In the genomic region with DNA sequence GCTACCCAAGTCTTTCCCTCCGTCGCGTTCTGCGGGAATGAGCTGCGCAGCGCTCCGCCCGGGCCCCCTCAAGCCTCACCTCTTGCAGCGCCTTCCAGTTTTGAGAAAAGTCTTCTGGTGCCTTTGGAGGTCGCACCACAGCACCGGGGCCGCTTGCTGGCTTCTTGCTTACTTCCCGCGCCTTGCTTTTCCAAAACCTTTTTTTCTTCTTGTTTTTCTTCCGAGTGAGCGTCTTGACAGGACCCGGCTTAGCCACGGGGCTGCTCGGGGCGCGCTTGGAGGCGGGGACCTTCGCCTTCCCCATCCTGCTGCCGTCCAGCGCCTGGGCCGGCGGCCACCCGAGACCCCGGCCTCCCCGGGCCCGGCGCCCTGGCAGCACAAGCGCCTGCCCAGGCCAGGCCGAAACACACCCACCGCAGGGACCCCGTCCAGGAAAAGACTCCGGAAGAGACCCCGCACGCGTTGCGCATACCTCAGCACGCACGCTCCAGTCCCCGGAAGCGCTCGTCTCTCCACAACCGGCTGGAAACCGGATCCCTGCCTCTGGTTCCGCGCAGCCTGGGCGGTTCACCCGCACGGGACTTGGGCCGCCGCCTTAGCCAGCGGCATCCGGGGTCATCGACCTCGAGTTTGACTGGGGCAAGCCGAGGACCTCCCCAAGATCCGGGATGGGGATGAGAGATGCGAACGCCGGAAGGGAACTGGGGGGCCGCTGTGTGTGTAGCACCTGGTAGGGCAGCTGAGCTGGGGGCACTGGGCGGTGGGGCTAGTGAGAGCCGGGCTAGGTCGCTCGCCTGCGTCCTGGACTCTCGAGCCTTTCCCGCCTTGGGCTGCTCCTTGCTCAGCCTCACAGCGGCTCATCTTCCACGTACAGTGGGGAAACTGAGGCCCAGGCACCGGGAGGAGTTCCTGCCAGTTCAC, we compare ENCODE assay signal across 8 cellular contexts. TPM values are rescaled to one million over a fixed set of nuclear protein-coding genes. Genes with fewer than 3 reads are reported as not detected.
DNase-seq lines count a peak whose midpoint lies in the region; ATAC-seq, FAIRE-seq and TF ChIP-seq lines count a peak whose summit lies in the region.

REXO4 (minus strand) TSS at position 470 of the 921 bp plus-strand sequence; CDS start at position 304, 166 bp downstream.

- peaks cover 0 to 20% (median 5%) of the 10 kb centered on the region in 4 experiments; a peak in 4 of 7 replicates for H3K4me1 ChIP-seq in H1 (replicated peaks in 1 of 4; ENCODE audit: control insufficient read depth in 3 of 4, insufficient read depth in 4 of 4, low read length in 3 of 4)

- H3K56ac ChIP-seq in H1 (replicated peaks; ENCODE audit: insufficient read length, low read depth, low read length), result peak within 1 kb of the TSS; percentile 85

- TF ChIP-seq CTCF in H1 (IDR thresholded peaks at IDR 0.05; ENCODE audit: control extremely low read depth in 1 of 3, insufficient read depth in 1 of 3, low read depth in 1 of 3, low read length in 3 of 3), result no peak

- 3% methylated on average over 48 of the region's 75 CpGs; no CpG with 5 or more reads in 1 of the 2 experiments for WGBS in H1 (ENCODE audit: extremely low coverage in 1 of 2, insufficient coverage in 1 of 2, insufficient read length in 1 of 2, insufficient replicate concordance in 2 of 2, low coverage in 1 of 2, low lambda C conversion rate in 2 of 2, missing lambda C conversion rate in 1 of 2), 2 experiments

- H3K4ac ChIP-seq in H1 (replicated peaks; ENCODE audit: insufficient read length, low read depth, low read length), result no peak within 1 kb of the TSS

- peak within 1 kb of the TSS; percentile 73 for H4K91ac ChIP-seq in H1 (replicated peaks; ENCODE audit: insufficient read length, low read length)

- peak within 1 kb of the TSS; percentile 92 for H3K27ac ChIP-seq in H1 (ENCODE audit: low read depth, low read length)

- peak within 1 kb of the TSS; percentile 68 to 76 for H3K4me2 ChIP-seq in H1 (ENCODE audit: insufficient read depth in 1 of 2, low read depth in 2 of 2, low read length in 2 of 2)

- peak within 1 kb of the TSS; percentile 98 for H3K18ac ChIP-seq in H1 (ENCODE audit: extremely low read depth, low read length)

- ATAC-seq in GM19372 (IDR thresholded peaks at IDR 0.05; ENCODE audit: low read depth, unreplicated experiment), result peak; percentile 80
- ATAC-seq in HG03571 (IDR thresholded peaks at IDR 0.05; ENCODE audit: unreplicated experiment), result peak; percentile 68

- H3K14ac ChIP-seq in H1 (ENCODE audit: insufficient read length), result no peak within 1 kb of the TSS

- no peak within 1 kb of the TSS for H3K23ac ChIP-seq in H1 (ENCODE audit: insufficient read length)

- peak within 1 kb of the TSS; percentile 86 for H2BK5ac ChIP-seq in H1 (ENCODE audit: low read depth, low read length)

- no peaks in the 10 kb centered on the region for H3K9me3 ChIP-seq in H1 (ENCODE audit: insufficient read depth in 2 of 2, low read depth in 1 of 2, low read length in 1 of 2)

- peak within 1 kb of the TSS; percentile 83 to 96 (median 92) for H3K4me3 ChIP-seq in H1 (ENCODE audit: extremely low read depth in 1 of 4, insufficient read depth in 2 of 4, low read depth in 3 of 4, low read length in 4 of 4)

- DNase-seq in CD1c-positive myeloid dendritic cell (ENCODE audit: extremely low spot score) (peak; percentile 88), NOMO-1 treated with DMSO at 0.1 percent for 48 hours (lab: John Stamatoyannopoulos, UW; ENCODE audit: unreplicated experiment) (peak; percentile 83), H1 (ENCODE audit: low read depth in 1 of 2, low spot score in 2 of 2) (peak; percentile 86 to 95), mesenteric fat pad (ENCODE audit: low spot score) (peak; percentile 93)
- DNase-seq in activated CD8-positive, alpha-beta memory T cell treated with anti-CD3 and anti-CD28 coated beads for 4 hours (ENCODE audit: low read depth in 2 of 2), result peak; percentile 66 to 70
- DNase-seq in stimulated activated CD8-positive, alpha-beta memory T cell treated with anti-CD3 and anti-CD28 coated beads, Interleukin-15, amount 100 ng/mL, for 1 hour (ENCODE audit: low read depth), result peak; percentile 64

- H3K9ac ChIP-seq in H1 (replicated peaks in 1 of 4; ENCODE audit: extremely low read depth in 1 of 4, low read depth in 3 of 4, low read length in 3 of 4), result peak within 1 kb of the TSS; percentile 65 to 89 (median 70)

- no peak for FAIRE-seq in H1 (lab: Jason Lieb, UNC)

- no peak within 1 kb of the TSS for H2BK120ac ChIP-seq in H1 (replicated peaks; ENCODE audit: low read depth, low read length)

- H4K5ac ChIP-seq in H1 (ENCODE audit: insufficient read length, low read depth, low read length), result peak within 1 kb of the TSS; percentile 89

- H3K79me2 ChIP-seq in H1 (ENCODE audit: control insufficient read depth in 1 of 2, insufficient read depth in 2 of 2, low read length in 2 of 2), result peaks cover 0 to 38% of the 10 kb centered on the region in 2 experiments; a peak in 2 of 4 replicates

- H4K20me1 ChIP-seq in H1 (replicated peaks in 1 of 2; ENCODE audit: control insufficient read depth in 1 of 2, insufficient read depth in 2 of 2, low read length in 2 of 2), result peaks cover 0 to 13% of the 10 kb centered on the region in 2 experiments

- POLR2A ChIA-PET in H1 (lab: Charles Lee; ENCODE audit: partially characterized antibody), result interaction anchor here (0.6 to 5.2 kb wide), 18 partner anchors 8 to 71 kb away, joined by 3 to 31 read pairs (median 4); partner anchors contain the start of genes CACFD1, MED22, RPL7A and SLC2A6

- no peak within 1 kb of the TSS for H2BK12ac ChIP-seq in H1 (ENCODE audit: low read depth, low read length)

- TF ChIP-seq POLR2A in H1 (IDR thresholded peaks at IDR 0.05; ENCODE audit: control extremely low read depth in 1 of 2, low read depth in 2 of 2, low read length in 2 of 2), result peak in 1 of 2 experiments; percentile 58; a peak in 2 of 3 replicates

- CTCF ChIA-PET in H1 (lab: Charles Lee; ENCODE audit: partially characterized antibody), result interaction anchor here (0.6 to 2.3 kb wide), 10 partner anchors 10 to 632 kb away, joined by 3 to 12 read pairs (median 5); no protein-coding TSS in a partner anchor

- H2AK5ac ChIP-seq in H1 (ENCODE audit: low read depth, low read length), result no peak within 1 kb of the TSS

- no peak within 1 kb of the TSS for H2BK20ac ChIP-seq in H1 (ENCODE audit: low read length)

- H2AFZ ChIP-seq in H1 (ENCODE audit: low read length), result no peak within 1 kb of the TSS

- TF ChIP-seq RAD21 in H1 (IDR thresholded peaks at IDR 0.05 in 1 of 2, conservative IDR thresholded peaks at IDR 0.05 in 1 of 2; ENCODE audit: low read depth in 2 of 2, low read length in 2 of 2), result no peak

- peaks cover 2 to 29% (median 14%) of the 10 kb centered on the region in 4 experiments for H3K36me3 ChIP-seq in H1 (ENCODE audit: control insufficient read depth in 2 of 4, insufficient read depth in 4 of 4, low read length in 3 of 4)

- H3K79me1 ChIP-seq in H1 (ENCODE audit: low read depth, low read length), result peaks cover 21% of the 10 kb centered on the region

- TF ChIP-seq EP300 in H1 (IDR thresholded peaks at IDR 0.05; ENCODE audit: borderline replicate concordance in 1 of 2, low read depth in 2 of 2, low read length in 2 of 2), result no peak

- H4K8ac ChIP-seq in H1 (ENCODE audit: extremely low read depth, insufficient read depth, low read length), result peak within 1 kb of the TSS; percentile 99

- H3K23me2 ChIP-seq in H1 (ENCODE audit: low read depth, low read length), result peaks cover 4% of the 10 kb centered on the region

- no peak within 1 kb of the TSS for H2BK15ac ChIP-seq in H1 (ENCODE audit: low read length)

- H3K27me3 ChIP-seq in H1 (replicated peaks in 1 of 4; ENCODE audit: control insufficient read depth in 3 of 4, extremely low read depth in 1 of 4, insufficient read depth in 3 of 4, low read length in 3 of 4), result no peaks in the 10 kb centered on the region; a peak in 1 of 7 replicates

TF ChIP-seq in H1, 55 proteins besides CTCF, POLR2A, EP300 and RAD21 (continues in another document):
- TF ChIP-seq, protein P1, sequence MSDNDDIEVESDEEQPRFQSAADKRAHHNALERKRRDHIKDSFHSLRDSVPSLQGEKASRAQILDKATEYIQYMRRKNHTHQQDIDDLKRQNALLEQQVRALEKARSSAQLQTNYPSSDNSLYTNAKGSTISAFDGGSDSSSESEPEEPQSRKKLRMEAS (IDR thresholded peaks at IDR 0.05), result peak; percentile 90
- TF ChIP-seq SUZ12 (IDR thresholded peaks at IDR 0.05; ENCODE audit: low read length), result no peak
- TF ChIP-seq SRF (IDR thresholded peaks at IDR 0.05; ENCODE audit: low read depth, low read length), result peak; percentile 43; the same call in 1 of the 2 replicates
- peak; percentile 69; the same call in 1 of the 2 replicates for TF ChIP-seq TBP (IDR thresholded peaks at IDR 0.05; ENCODE audit: low read depth, low read length)
- no peak for TF ChIP-seq KDM1A (IDR thresholded peaks at IDR 0.05; ENCODE audit: borderline replicate concordance, low read length)
- peak; percentile 67; the same call in 1 of the 2 replicates for TF ChIP-seq TEAD4 (IDR thresholded peaks at IDR 0.05; ENCODE audit: low read depth, low read length)
- TF ChIP-seq RBBP5 (IDR thresholded peaks at IDR 0.05; ENCODE audit: borderline replicate concordance, low read depth, low read length), result peak; percentile 87
- TF ChIP-seq RFX5 (IDR thresholded peaks at IDR 0.05; ENCODE audit: borderline replicate concordance, low read depth, low read length), result no peak
- TF ChIP-seq YY1 (IDR thresholded peaks at IDR 0.05; ENCODE audit: low read depth, low read length), result peak; percentile 59; the same call in 1 of the 2 replicates
- TF ChIP-seq EZH2 (IDR thresholded peaks at IDR 0.05; ENCODE audit: low read depth, low read length, severe bottlenecking), result no peak
- TF ChIP-seq GABPA (IDR thresholded peaks at IDR 0.05; ENCODE audit: borderline replicate concordance, insufficient read depth, low read length), result peak; percentile 99

RNA-seq across cellular contexts. Expression of gene REXO4, which starts in this region (rescaled TPM):
- total RNA-seq in H1 (2021; fragmentation: NEBNext Ultra II Directional; extraction: Animal tissue kit (Norgen Biotek cat#: 25700)), result 37.7 and 38.3 TPM in 2 replicates
- 19.1 and 27.2 TPM in 2 replicates for polyA plus RNA-seq in H1 (2011; rRNA removed)
- 32.0 TPM for polyA plus RNA-seq in H1 (2011; cell fraction: cytosol; rRNA removed)
- 25.6 TPM for polyA plus RNA-seq in H1 (2011; cell fraction: nucleus; rRNA removed)
- polyA plus RNA-seq in H1 (2012, experiment 1 of 2), result 29.8 to 38.9 TPM (median 35.9 TPM) in 4 replicates
- 16.3 TPM for polyA plus RNA-seq in H1 (2012, experiment 2 of 2)
- polyA plus RNA-seq in H1 (2013, experiment 1 of 2), result 33.0 TPM
- polyA plus RNA-seq in H1 (2013, experiment 2 of 2), result 32.0 TPM
- 16.0 and 19.0 TPM in 2 replicates for polyA minus RNA-seq in H1 (2011; rRNA and poly(A)+ RNA removed)
- 18.6 TPM for polyA minus RNA-seq in H1 (2011; cell fraction: cytosol; rRNA and poly(A)+ RNA removed)
- polyA minus RNA-seq in H1 (2011; cell fraction: nucleus; rRNA and poly(A)+ RNA removed), result 12.3 TPM
- 13.1 TPM for total RNA-seq in mesenteric fat pad

Comparison
In these comparisons a context has a peak if more than half of its experiments do, and no peak if none do; other contexts are left out.
1. Peak in every context shown above with its lines: DNase-seq, ATAC-seq, H3K4me3 ChIP-seq and H3K27ac ChIP-seq.